ENCODE assay signal across 1 cellular context in the genomic region with DNA sequence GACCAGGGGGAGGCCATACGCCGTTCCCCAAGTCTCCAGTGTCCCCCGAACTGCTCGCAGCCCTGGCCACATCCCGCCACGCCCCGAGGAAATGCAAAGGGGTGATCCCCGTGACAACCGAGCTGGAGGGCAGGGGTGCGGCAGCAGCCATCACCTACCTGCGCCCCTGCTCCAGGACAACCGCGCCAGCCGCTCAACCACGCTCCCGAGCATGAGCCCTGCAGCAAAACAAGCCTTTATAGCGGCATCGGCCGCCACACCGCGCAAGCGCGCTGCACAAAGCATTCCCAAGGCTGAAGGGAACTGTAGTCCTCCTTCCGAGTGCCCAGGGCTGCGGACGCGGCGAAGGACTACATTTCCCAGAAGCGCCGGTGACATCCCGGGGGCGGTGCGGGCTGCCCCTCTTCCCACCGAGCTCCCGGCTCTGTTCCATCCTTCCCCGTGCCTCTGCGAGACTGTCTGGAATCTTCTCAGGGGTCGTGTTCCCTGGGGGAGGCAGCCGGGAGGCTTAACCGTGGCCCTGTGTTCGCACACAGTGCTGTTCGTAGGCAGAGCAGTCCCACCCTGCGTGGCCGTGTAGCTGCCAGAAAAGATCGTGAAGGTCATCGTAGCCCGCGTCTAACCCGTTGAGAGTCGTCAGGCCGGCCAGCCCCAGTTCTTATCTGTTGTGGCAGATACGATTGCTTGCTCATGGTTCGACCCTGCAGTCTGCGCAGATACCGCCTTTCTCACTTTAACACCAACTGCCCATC.
TF ChIP-seq lines count a peak whose summit lies in the region.

A gene (minus strand): TSS at position 213 of the 752 bp plus-strand sequence. CDS start 3,492 bp downstream, outside the sequence.

TF ChIP-seq in GM12878, 131 proteins besides CTCF, POLR2A, EP300 and RAD21 (continued from another document and continues in another):
- TF ChIP-seq, protein P1, sequence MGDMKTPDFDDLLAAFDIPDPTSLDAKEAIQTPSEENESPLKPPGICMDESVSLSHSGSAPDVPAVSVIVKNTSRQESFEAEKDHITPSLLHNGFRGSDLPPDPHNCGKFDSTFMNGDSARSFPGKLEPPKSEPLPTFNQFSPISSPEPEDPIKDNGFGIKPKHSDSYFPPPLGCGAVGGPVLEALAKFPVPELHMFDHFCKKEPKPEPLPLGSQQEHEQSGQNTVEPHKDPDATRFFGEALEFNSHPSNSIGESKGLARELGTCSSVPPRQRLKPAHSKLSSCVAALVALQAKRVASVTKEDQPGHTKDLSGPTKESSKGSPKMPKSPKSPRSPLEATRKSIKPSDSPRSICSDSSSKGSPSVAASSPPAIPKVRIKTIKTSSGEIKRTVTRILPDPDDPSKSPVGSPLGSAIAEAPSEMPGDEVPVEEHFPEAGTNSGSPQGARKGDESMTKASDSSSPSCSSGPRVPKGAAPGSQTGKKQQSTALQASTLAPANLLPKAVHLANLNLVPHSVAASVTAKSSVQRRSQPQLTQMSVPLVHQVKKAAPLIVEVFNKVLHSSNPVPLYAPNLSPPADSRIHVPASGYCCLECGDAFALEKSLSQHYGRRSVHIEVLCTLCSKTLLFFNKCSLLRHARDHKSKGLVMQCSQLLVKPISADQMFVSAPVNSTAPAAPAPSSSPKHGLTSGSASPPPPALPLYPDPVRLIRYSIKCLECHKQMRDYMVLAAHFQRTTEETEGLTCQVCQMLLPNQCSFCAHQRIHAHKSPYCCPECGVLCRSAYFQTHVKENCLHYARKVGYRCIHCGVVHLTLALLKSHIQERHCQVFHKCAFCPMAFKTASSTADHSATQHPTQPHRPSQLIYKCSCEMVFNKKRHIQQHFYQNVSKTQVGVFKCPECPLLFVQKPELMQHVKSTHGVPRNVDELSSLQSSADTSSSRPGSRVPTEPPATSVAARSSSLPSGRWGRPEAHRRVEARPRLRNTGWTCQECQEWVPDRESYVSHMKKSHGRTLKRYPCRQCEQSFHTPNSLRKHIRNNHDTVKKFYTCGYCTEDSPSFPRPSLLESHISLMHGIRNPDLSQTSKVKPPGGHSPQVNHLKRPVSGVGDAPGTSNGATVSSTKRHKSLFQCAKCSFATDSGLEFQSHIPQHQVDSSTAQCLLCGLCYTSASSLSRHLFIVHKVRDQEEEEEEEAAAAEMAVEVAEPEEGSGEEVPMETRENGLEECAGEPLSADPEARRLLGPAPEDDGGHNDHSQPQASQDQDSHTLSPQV (IDR thresholded peaks at IDR 0.05), result no peak
- TF ChIP-seq, protein P2, sequence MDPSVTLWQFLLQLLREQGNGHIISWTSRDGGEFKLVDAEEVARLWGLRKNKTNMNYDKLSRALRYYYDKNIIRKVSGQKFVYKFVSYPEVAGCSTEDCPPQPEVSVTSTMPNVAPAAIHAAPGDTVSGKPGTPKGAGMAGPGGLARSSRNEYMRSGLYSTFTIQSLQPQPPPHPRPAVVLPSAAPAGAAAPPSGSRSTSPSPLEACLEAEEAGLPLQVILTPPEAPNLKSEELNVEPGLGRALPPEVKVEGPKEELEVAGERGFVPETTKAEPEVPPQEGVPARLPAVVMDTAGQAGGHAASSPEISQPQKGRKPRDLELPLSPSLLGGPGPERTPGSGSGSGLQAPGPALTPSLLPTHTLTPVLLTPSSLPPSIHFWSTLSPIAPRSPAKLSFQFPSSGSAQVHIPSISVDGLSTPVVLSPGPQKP (IDR thresholded peaks at IDR 0.05; ENCODE audit: low read depth, low read length), result no peak
- TF ChIP-seq SMAD1 (IDR thresholded peaks at IDR 0.05; ENCODE audit: low read depth, partially characterized antibody), result no peak
- TF ChIP-seq NFYA (IDR thresholded peaks at IDR 0.05; ENCODE audit: borderline replicate concordance, low read depth, low read length), result no peak
- TF ChIP-seq MTA3 (IDR thresholded peaks at IDR 0.05; ENCODE audit: borderline replicate concordance, low read length), result no peak
- no peak for TF ChIP-seq ZNF622 (IDR thresholded peaks at IDR 0.05)
- TF ChIP-seq MEF2B (IDR thresholded peaks at IDR 0.05; ENCODE audit: partially characterized antibody, poor library complexity, severe bottlenecking), result no peak
- TF ChIP-seq, protein P3, sequence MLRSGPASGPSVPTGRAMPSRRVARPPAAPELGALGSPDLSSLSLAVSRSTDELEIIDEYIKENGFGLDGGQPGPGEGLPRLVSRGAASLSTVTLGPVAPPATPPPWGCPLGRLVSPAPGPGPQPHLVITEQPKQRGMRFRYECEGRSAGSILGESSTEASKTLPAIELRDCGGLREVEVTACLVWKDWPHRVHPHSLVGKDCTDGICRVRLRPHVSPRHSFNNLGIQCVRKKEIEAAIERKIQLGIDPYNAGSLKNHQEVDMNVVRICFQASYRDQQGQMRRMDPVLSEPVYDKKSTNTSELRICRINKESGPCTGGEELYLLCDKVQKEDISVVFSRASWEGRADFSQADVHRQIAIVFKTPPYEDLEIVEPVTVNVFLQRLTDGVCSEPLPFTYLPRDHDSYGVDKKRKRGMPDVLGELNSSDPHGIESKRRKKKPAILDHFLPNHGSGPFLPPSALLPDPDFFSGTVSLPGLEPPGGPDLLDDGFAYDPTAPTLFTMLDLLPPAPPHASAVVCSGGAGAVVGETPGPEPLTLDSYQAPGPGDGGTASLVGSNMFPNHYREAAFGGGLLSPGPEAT (IDR thresholded peaks at IDR 0.05; ENCODE audit: low read depth), result peak; percentile 38; the same call in 1 of the 2 replicates
- no peak for TF ChIP-seq EZH2 (IDR thresholded peaks at IDR 0.05; ENCODE audit: borderline replicate concordance, control insufficient read depth, low read depth, low read length)
- TF ChIP-seq, protein P4, sequence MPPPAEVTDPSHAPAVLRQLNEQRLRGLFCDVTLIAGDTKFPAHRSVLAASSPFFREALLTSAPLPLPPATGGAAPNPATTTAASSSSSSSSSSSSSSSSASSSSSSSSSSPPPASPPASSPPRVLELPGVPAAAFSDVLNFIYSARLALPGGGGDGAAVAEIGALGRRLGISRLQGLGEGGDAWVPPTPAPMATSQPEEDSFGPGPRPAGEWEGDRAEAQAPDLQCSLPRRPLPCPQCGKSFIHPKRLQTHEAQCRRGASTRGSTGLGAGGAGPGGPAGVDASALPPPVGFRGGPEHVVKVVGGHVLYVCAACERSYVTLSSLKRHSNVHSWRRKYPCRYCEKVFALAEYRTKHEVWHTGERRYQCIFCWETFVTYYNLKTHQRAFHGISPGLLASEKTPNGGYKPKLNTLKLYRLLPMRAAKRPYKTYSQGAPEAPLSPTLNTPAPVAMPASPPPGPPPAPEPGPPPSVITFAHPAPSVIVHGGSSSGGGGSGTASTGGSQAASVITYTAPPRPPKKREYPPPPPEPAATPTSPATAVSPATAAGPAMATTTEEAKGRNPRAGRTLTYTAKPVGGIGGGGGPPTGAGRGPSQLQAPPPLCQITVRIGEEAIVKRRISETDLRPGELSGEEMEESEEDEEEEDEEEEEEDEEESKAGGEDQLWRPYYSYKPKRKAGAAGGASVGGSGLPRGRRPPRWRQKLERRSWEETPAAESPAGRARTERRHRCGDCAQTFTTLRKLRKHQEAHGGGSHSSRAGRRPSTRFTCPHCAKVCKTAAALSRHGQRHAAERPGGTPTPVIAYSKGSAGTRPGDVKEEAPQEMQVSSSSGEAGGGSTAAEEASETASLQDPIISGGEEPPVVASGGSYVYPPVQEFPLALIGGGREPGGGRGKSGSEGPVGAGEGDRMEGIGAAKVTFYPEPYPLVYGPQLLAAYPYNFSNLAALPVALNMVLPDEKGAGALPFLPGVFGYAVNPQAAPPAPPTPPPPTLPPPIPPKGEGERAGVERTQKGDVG (CRISPR knock-in tag; IDR thresholded peaks at IDR 0.05), result no peak
- no peak for TF ChIP-seq DPF2 (IDR thresholded peaks at IDR 0.05)
- TF ChIP-seq, protein P5, sequence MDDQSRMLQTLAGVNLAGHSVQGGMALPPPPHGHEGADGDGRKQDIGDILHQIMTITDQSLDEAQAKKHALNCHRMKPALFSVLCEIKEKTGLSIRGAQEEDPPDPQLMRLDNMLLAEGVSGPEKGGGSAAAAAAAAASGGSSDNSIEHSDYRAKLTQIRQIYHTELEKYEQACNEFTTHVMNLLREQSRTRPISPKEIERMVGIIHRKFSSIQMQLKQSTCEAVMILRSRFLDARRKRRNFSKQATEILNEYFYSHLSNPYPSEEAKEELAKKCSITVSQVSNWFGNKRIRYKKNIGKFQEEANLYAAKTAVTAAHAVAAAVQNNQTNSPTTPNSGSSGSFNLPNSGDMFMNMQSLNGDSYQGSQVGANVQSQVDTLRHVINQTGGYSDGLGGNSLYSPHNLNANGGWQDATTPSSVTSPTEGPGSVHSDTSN (IDR thresholded peaks at IDR 0.05; ENCODE audit: insufficient replicate concordance, low read depth, low read length), result no peak
- TF ChIP-seq, protein P6, sequence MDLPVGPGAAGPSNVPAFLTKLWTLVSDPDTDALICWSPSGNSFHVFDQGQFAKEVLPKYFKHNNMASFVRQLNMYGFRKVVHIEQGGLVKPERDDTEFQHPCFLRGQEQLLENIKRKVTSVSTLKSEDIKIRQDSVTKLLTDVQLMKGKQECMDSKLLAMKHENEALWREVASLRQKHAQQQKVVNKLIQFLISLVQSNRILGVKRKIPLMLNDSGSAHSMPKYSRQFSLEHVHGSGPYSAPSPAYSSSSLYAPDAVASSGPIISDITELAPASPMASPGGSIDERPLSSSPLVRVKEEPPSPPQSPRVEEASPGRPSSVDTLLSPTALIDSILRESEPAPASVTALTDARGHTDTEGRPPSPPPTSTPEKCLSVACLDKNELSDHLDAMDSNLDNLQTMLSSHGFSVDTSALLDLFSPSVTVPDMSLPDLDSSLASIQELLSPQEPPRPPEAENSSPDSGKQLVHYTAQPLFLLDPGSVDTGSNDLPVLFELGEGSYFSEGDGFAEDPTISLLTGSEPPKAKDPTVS (IDR thresholded peaks at IDR 0.05; ENCODE audit: low read depth, low read length), result no peak
- peak; percentile 20 to 68; a peak in 2 of 4 replicates for TF ChIP-seq IKZF2 (IDR thresholded peaks at IDR 0.05)
- TF ChIP-seq PAX8 (IDR thresholded peaks at IDR 0.05), result no peak
- TF ChIP-seq ZNF274 (IDR thresholded peaks at IDR 0.05; ENCODE audit: insufficient read depth, insufficient read length), result no peak
- no peak for TF ChIP-seq RAD51 (IDR thresholded peaks at IDR 0.05)
- no peak for TF ChIP-seq SRF (IDR thresholded peaks at IDR 0.05; ENCODE audit: low read depth in 2 of 2, low read length in 2 of 2)
- peak; percentile 63 for TF ChIP-seq CREB1 (IDR thresholded peaks at IDR 0.05; ENCODE audit: low read depth)
- no peak for TF ChIP-seq NFXL1 (IDR thresholded peaks at IDR 0.05; ENCODE audit: borderline replicate concordance)
- TF ChIP-seq SREBF2 (IDR thresholded peaks at IDR 0.05; ENCODE audit: low read length), result no peak
- no peak for TF ChIP-seq FOXK2 (IDR thresholded peaks at IDR 0.05)
- TF ChIP-seq RELA (IDR thresholded peaks at IDR 0.05; ENCODE audit: borderline replicate concordance, partially characterized antibody), result no peak
- TF ChIP-seq, protein P7, sequence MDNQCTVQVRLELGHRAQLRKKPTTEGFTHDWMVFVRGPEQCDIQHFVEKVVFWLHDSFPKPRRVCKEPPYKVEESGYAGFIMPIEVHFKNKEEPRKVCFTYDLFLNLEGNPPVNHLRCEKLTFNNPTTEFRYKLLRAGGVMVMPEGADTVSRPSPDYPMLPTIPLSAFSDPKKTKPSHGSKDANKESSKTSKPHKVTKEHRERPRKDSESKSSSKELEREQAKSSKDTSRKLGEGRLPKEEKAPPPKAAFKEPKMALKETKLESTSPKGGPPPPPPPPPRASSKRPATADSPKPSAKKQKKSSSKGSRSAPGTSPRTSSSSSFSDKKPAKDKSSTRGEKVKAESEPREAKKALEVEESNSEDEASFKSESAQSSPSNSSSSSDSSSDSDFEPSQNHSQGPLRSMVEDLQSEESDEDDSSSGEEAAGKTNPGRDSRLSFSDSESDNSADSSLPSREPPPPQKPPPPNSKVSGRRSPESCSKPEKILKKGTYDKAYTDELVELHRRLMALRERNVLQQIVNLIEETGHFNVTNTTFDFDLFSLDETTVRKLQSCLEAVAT (IDR thresholded peaks at IDR 0.05), result 0 out of 2 replicates have a peak, but pooled peaks have one; percentile 15
- no peak; the same call in 1 of the 2 replicates for TF ChIP-seq SREBF1 (IDR thresholded peaks at IDR 0.05; ENCODE audit: low read length)
- TF ChIP-seq, protein P8, sequence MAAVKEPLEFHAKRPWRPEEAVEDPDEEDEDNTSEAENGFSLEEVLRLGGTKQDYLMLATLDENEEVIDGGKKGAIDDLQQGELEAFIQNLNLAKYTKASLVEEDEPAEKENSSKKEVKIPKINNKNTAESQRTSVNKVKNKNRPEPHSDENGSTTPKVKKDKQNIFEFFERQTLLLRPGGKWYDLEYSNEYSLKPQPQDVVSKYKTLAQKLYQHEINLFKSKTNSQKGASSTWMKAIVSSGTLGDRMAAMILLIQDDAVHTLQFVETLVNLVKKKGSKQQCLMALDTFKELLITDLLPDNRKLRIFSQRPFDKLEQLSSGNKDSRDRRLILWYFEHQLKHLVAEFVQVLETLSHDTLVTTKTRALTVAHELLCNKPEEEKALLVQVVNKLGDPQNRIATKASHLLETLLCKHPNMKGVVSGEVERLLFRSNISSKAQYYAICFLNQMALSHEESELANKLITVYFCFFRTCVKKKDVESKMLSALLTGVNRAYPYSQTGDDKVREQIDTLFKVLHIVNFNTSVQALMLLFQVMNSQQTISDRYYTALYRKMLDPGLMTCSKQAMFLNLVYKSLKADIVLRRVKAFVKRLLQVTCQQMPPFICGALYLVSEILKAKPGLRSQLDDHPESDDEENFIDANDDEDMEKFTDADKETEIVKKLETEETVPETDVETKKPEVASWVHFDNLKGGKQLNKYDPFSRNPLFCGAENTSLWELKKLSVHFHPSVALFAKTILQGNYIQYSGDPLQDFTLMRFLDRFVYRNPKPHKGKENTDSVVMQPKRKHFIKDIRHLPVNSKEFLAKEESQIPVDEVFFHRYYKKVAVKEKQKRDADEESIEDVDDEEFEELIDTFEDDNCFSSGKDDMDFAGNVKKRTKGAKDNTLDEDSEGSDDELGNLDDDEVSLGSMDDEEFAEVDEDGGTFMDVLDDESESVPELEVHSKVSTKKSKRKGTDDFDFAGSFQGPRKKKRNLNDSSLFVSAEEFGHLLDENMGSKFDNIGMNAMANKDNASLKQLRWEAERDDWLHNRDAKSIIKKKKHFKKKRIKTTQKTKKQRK (IDR thresholded peaks at IDR 0.05; ENCODE audit: low read depth, low read length), result no peak
- TF ChIP-seq, protein P9, sequence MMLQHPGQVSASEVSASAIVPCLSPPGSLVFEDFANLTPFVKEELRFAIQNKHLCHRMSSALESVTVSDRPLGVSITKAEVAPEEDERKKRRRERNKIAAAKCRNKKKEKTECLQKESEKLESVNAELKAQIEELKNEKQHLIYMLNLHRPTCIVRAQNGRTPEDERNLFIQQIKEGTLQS (IDR thresholded peaks at IDR 0.05; ENCODE audit: borderline replicate concordance, extremely low read depth, low read depth, low read length), result no peak
- TF ChIP-seq, protein P10, sequence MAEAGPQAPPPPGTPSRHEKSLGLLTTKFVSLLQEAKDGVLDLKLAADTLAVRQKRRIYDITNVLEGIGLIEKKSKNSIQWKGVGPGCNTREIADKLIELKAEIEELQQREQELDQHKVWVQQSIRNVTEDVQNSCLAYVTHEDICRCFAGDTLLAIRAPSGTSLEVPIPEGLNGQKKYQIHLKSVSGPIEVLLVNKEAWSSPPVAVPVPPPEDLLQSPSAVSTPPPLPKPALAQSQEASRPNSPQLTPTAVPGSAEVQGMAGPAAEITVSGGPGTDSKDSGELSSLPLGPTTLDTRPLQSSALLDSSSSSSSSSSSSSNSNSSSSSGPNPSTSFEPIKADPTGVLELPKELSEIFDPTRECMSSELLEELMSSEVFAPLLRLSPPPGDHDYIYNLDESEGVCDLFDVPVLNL (IDR thresholded peaks at IDR 0.05; ENCODE audit: low read depth, low read length), result no peak
- no peak for TF ChIP-seq YBX1 (IDR thresholded peaks at IDR 0.05)
- TF ChIP-seq SUZ12 (IDR thresholded peaks at IDR 0.05; ENCODE audit: unreplicated experiment), result no peak
- TF ChIP-seq JUNB (IDR thresholded peaks at IDR 0.05), result no peak
- TF ChIP-seq SIN3A (IDR thresholded peaks at IDR 0.05; ENCODE audit: low read depth, low read length), result peak; percentile 71; the same call in 1 of the 2 replicates
- no peak for TF ChIP-seq SMARCA5 (IDR thresholded peaks at IDR 0.05)
- 0 out of 2 replicates have a peak, but pooled peaks have one; percentile 14 for TF ChIP-seq SPI1 (IDR thresholded peaks at IDR 0.05; ENCODE audit: borderline replicate concordance, insufficient read depth, low read depth, low read length)
- TF ChIP-seq NR2C1 (IDR thresholded peaks at IDR 0.05), result peak; percentile 55
- TF ChIP-seq SUPT20H (IDR thresholded peaks at IDR 0.05; ENCODE audit: borderline replicate concordance, control insufficient read depth, low read depth, low read length), result no peak
